11 cellular contexts compared by ENCODE assay signal in genomic region chr16:8204096-8204495, GRCh38.
"Had no signal": no experiment of that assay in that cellular context is flagged by ENCODE, and none has a peak within 500 bp of the region (broad histone marks: within the 10 kb centered on the region; RNA-seq: fewer than 3 reads in every experiment).

No MANE protein-coding gene starts in this region.

- H3K4me2 ChIP-seq: GM23338 had no signal

- H3K27ac ChIP-seq: GM23248 had no signal

- H3K4me3 ChIP-seq: GM23248, GM23338, HAP-1 had no signal

- DNase-seq: GM23248, GOT3, H7, H9, HCEC 1CT, HFFc6 had no signal

- FAIRE-seq: H1, H54 had no signal

- H3K9ac ChIP-seq: GM23248 had no signal

- H3K9me3 ChIP-seq: HAP-1 had no signal

- ATAC-seq: GM23338, HCT116 had no signal

- H2AFZ ChIP-seq: GM23248, GM23338 had no signal

- H3K36me3 ChIP-seq: HAP-1 had no signal
